Comparison of ENCODE assay signal across 9 cellular contexts in the genomic region with DNA sequence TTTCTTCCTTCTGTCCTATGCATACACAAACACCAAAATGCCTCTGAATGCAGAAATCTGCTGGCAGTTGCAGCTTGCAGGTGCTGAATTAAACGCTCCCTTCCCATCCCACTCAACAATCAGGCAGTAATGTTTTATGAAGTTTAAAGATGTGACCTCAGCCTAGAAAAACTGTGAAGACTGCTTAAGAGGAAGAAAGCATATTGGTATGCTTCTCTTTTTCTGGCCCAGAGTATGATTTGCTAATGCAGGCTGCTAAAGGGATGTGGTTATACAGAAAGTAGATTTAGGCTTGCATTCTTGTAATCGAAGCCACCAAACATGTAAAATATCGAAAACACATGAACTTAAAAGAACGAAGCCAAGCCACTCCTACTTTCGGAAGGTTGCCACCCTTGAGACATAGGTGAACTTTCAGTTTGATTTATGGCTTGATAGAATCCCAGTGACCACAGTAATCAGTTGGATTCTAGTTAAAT. TPM values are rescaled to one million over a fixed set of nuclear protein-coding genes. Genes with fewer than 3 reads are reported as not detected.
DNase-seq lines count a peak whose midpoint lies in the region; ATAC-seq, FAIRE-seq and TF ChIP-seq lines count a peak whose summit lies in the region.
"Had no signal": no experiment of that assay in that cellular context is flagged by ENCODE, and none has a peak within 500 bp of the region (broad histone marks: within the 10 kb centered on the region; RNA-seq: fewer than 3 reads in every experiment).

No MANE protein-coding gene starts in this region.

- H3K4me3 ChIP-seq in OCI-LY7 (ENCODE audit: low read depth, low read length, poor library complexity, severe bottlenecking) (peak overlapping the region; percentile 47), keratinocyte (ENCODE audit: control insufficient read depth in 2 of 3, extremely low read depth in 1 of 3, insufficient read depth in 2 of 3, low read depth in 1 of 3, low read length in 3 of 3) (no peak overlapping the region)
- H3K4me3 ChIP-seq: lung had no signal

- POLR2A ChIA-PET in OCI-LY7 (lab: Charles Lee), result interaction anchor here (0.7 to 3.8 kb wide), 3 partner anchors 11 to 41 kb away, joined by 3 to 14 read pairs (median 8); a partner anchor contains a TSS

- peaks cover 15% of the 10 kb centered on the region; the same call in 1 of the 2 replicates for H3K79me2 ChIP-seq in OCI-LY7 (ENCODE audit: insufficient read depth, low read depth, low read length)
- no peaks in the 10 kb centered on the region for H3K79me2 ChIP-seq in keratinocyte (ENCODE audit: control insufficient read depth, insufficient read depth, low read length)

- H2AFZ ChIP-seq in OCI-LY7 (ENCODE audit: low read length), result peak overlapping the region; percentile 55; the same call in 1 of the 2 replicates
- H2AFZ ChIP-seq in keratinocyte (ENCODE audit: control insufficient read depth, low read length), result no peak overlapping the region

- BruUV-seq in OCI-LY7 (replicated peaks; lab: Mats Ljungman, UMichigan), result no TSS peak

- H3K9me3 ChIP-seq in OCI-LY7 (ENCODE audit: low read length) (no peaks in the 10 kb centered on the region), keratinocyte (ENCODE audit: control insufficient read depth, low read depth, low read length) (no peaks in the 10 kb centered on the region)

- peak overlapping the region; percentile 67 for H3K27ac Mint-ChIP-seq in activated T-cell treated with anti-CD3 and anti-CD28 coated beads, Interleukin-2, amount 50 U/mL, for 24 hours

- no peak for FAIRE-seq in keratinocyte (lab: Jason Lieb, UNC)

- H3K9me2 ChIP-seq in OCI-LY7 (ENCODE audit: insufficient read depth, low read length), result no peaks in the 10 kb centered on the region

- H3K27me3 ChIP-seq in keratinocyte (ENCODE audit: control insufficient read depth, extremely low read depth, insufficient read depth, low read length), result no peaks in the 10 kb centered on the region

- peaks cover 82% of the 10 kb centered on the region for H3K4me1 Mint-ChIP-seq in activated T-cell treated with anti-CD3 and anti-CD28 coated beads, Interleukin-2, amount 50 U/mL, for 24 hours (ENCODE audit: low read depth)

- no peak for DNase-seq in activated T-cell treated with anti-CD3 and anti-CD28 coated beads, Interleukin-2, amount 50 U/mL, for 24 hours
- DNase-seq in activated T-cell treated with anti-CD3 and anti-CD28 coated beads for 4 hours (no peak), OCI-LY7 (ENCODE audit: low spot score) (peak; percentile 56), keratinocyte (ENCODE audit: low read depth, low spot score) (no peak), NCI-H1930 (lab: John Stamatoyannopoulos, UW) (no peak), OCI-M2 (lab: John Stamatoyannopoulos, UW; ENCODE audit: unreplicated experiment) (no peak), NCI-H748 treated with DMSO at 0.1 percent for 48 hours (lab: John Stamatoyannopoulos, UW) (no peak)

- intact Hi-C loops in OCI-LY7 (cut with micrococcal nuclease; ENCODE audit: unreplicated experiment), result loop anchor here (5.0 kb wide), 1 partner anchor 41 kb away; a partner anchor contains a TSS

- no peaks in the 10 kb centered on the region for H3K9me1 ChIP-seq in keratinocyte (ENCODE audit: control insufficient read depth, extremely low read depth, insufficient read depth, low read length)

- no peaks in the 10 kb centered on the region for H3K36me3 ChIP-seq in OCI-LY7 (ENCODE audit: insufficient read depth, low read length)
- no peaks in the 10 kb centered on the region for H3K36me3 ChIP-seq in keratinocyte (ENCODE audit: control insufficient read depth in 2 of 2, extremely low read depth in 1 of 2, insufficient read depth in 2 of 2, low read length in 2 of 2)

- no peaks in the 10 kb centered on the region for H4K20me1 ChIP-seq in OCI-LY7 (ENCODE audit: insufficient read depth, low read length)
- no peaks in the 10 kb centered on the region for H4K20me1 ChIP-seq in keratinocyte (ENCODE audit: control insufficient read depth, extremely low read depth, insufficient read depth, low read length)

- no peak for TF ChIP-seq CTCF in OCI-LY7 (conservative IDR thresholded peaks at IDR 0.05; ENCODE audit: low read length)
- no peak for TF ChIP-seq CTCF in keratinocyte (optimal IDR thresholded peaks at IDR 0.05 in 1 of 3, IDR thresholded peaks at IDR 0.05 in 1 of 3, conservative IDR thresholded peaks at IDR 0.05 in 1 of 3; ENCODE audit: extremely low read depth in 1 of 3, insufficient read depth in 2 of 3, low read length in 3 of 3)

- CTCF ChIA-PET in OCI-LY7 (lab: Charles Lee; ENCODE audit: unreplicated experiment), result interaction anchor here (1.1 kb wide), 1 partner anchor 40 kb away, joined by 3 read pairs; a partner anchor contains a TSS

- peak overlapping the region; percentile 18 for H3K4me3 Mint-ChIP-seq in activated T-cell treated with anti-CD3 and anti-CD28 coated beads, Interleukin-2, amount 50 U/mL, for 24 hours

- peak; percentile 95 for ATAC-seq in HG02798 (IDR thresholded peaks at IDR 0.05; ENCODE audit: poor library complexity, unreplicated experiment)

- peak overlapping the region; percentile 60 for H3K27ac ChIP-seq in OCI-LY7 (ENCODE audit: low read depth, low read length, poor library complexity, severe bottlenecking)
- H3K27ac ChIP-seq in keratinocyte (ENCODE audit: control insufficient read depth, insufficient read depth, low read length), result no peak overlapping the region

- dilution Hi-C loops in keratinocyte (cut with MboI; ENCODE audit: extremely low pct_ligation_motif_present, low sequenced_read_pairs), result no loop called here

- H3K4me1 ChIP-seq in OCI-LY7 (ENCODE audit: insufficient read depth, low read length, poor library complexity, severe bottlenecking) (peaks cover 29% of the 10 kb centered on the region), keratinocyte (ENCODE audit: control insufficient read depth, extremely low read depth, insufficient read depth, low read length) (no peaks in the 10 kb centered on the region)

- H3K9me3 Mint-ChIP-seq in activated T-cell treated with anti-CD3 and anti-CD28 coated beads, Interleukin-2, amount 50 U/mL, for 24 hours, result no peaks in the 10 kb centered on the region

- no peak overlapping the region for H3K9ac ChIP-seq in keratinocyte (ENCODE audit: control insufficient read depth, extremely low read depth, insufficient read depth, low read length)

- no peaks in the 10 kb centered on the region for H3K36me3 Mint-ChIP-seq in activated T-cell treated with anti-CD3 and anti-CD28 coated beads, Interleukin-2, amount 50 U/mL, for 24 hours (ENCODE audit: low read depth)

- H3K4me2 ChIP-seq in OCI-LY7 (ENCODE audit: low read length) (peak overlapping the region; percentile 67), keratinocyte (ENCODE audit: control insufficient read depth, extremely low read depth, insufficient read depth, low read depth, low read length) (peak overlapping the region; percentile 17)

- no peaks in the 10 kb centered on the region for H3K27me3 Mint-ChIP-seq in activated T-cell treated with anti-CD3 and anti-CD28 coated beads, Interleukin-2, amount 50 U/mL, for 24 hours

RNA-seq across cellular contexts. Expression of a gene that starts 40.8 kb away (rescaled TPM):
- 12.0 and 13.8 TPM in 2 replicates for total RNA-seq in OCI-LY7 (2014; rRNA removed; shearing (Covaris generic))
- 16.6 and 17.1 TPM in 2 replicates for total RNA-seq in OCI-LY7 (2022)
- polyA plus RNA-seq in keratinocyte, result 2.5 to 3.4 TPM (median 2.5 TPM) in 3 replicates
- polyA plus RNA-seq in keratinocyte (2011; ENCODE audit: low read depth), result 2.5 TPM
- 1.5 and 2.4 TPM in 2 replicates for polyA plus RNA-seq in keratinocyte (2011; cell fraction: cytosol; rRNA removed)
- 3.5 TPM in 2 replicates for polyA plus RNA-seq in keratinocyte (2011; cell fraction: nucleus; rRNA removed)
- 2.4 and 2.9 TPM in 2 replicates for polyA plus RNA-seq in keratinocyte (2012; ENCODE audit: low replicate concordance)
- 1.2 to 5.5 TPM (median 2.8 TPM) in 3 replicates for polyA minus RNA-seq in keratinocyte
- 2.3 TPM for polyA minus RNA-seq in keratinocyte (2011; cell fraction: cytosol; rRNA and poly(A)+ RNA removed)
- 3.4 and 5.9 TPM in 2 replicates for polyA minus RNA-seq in keratinocyte (2011; cell fraction: nucleus; rRNA and poly(A)+ RNA removed)
